In genomic region chr11:3006505-3007260, GRCh38 we compare ENCODE assay signal across 17 cellular contexts. TPM values are rescaled to one million over a fixed set of nuclear protein-coding genes. Genes with fewer than 3 reads are reported as not detected.
A peak's percentile ranks its signal among the peaks of the same experiment; 100 is the strongest.
DNase-seq lines count a peak whose midpoint lies in the region; ATAC-seq and TF ChIP-seq lines count a peak whose summit lies in the region.
"Had no signal": no experiment of that assay in that cellular context is flagged by ENCODE, and none has a peak within 500 bp of the region (broad histone marks: within the 10 kb centered on the region; RNA-seq: fewer than 3 reads in every experiment).

No MANE protein-coding gene starts in this region.

- H3K4me1 ChIP-seq in CD8-positive, alpha-beta memory T cell (ENCODE audit: insufficient read depth, low read length) = no peaks in the 10 kb centered on the region
- H3K4me1 ChIP-seq in Caco-2 = no peaks in the 10 kb centered on the region

- no TSS peak for BruUV-seq in Caco-2 (replicated peaks; lab: Mats Ljungman, UMichigan)

- no peaks in the 10 kb centered on the region for H3K9me3 Mint-ChIP-seq in CD8-positive, alpha-beta memory T cell
- H3K9me3 Mint-ChIP-seq in T-cell (no peaks in the 10 kb centered on the region), Caco-2 (ENCODE audit: unreplicated experiment) (no peaks in the 10 kb centered on the region)
- H3K9me3 Mint-ChIP-seq: activated T-helper 17 cell treated with anti-CD3 and anti-CD28 coated beads, Interleukin-2, amount 50 U/mL, for 72 hours; T-helper 1 cell treated with Interleukin-12 subunit alpha and Interleukin-12 subunit beta and Interleukin-4 antibody, amounts not matched to agents 30 μg/mL and 1 μg/mL, for 36 hours had no signal

- H3K4me3 ChIP-seq in CD8-positive, alpha-beta memory T cell (ENCODE audit: low read length) = no peak overlapping the region
- no peak overlapping the region for H3K4me3 ChIP-seq in coronary artery
- no peak overlapping the region for H3K4me3 ChIP-seq in Caco-2 (ENCODE audit: low read depth, low read length)
- H3K4me3 ChIP-seq: skin epidermis had no signal

- peaks cover 16% of the 10 kb centered on the region for H3K36me3 ChIP-seq in CD8-positive, alpha-beta memory T cell (ENCODE audit: insufficient read depth, low read length)
- H3K36me3 ChIP-seq in Caco-2 (ENCODE audit: control insufficient read depth, insufficient read depth, low read length) = peaks cover 1% of the 10 kb centered on the region; the same call in 1 of the 2 replicates

- no peaks in the 10 kb centered on the region for H3K27me3 ChIP-seq in CD8-positive, alpha-beta memory T cell (ENCODE audit: insufficient read depth, low read length, poor library complexity, severe bottlenecking)
- no peaks in the 10 kb centered on the region for H3K27me3 ChIP-seq in Caco-2 (replicated peaks; ENCODE audit: control insufficient read depth, insufficient read depth, low read length)

- ATAC-seq in T-cell (replicated peaks in 1 of 4) = peak; percentile 90 to 97 (median 93)
- no peak for ATAC-seq in GM18505 (IDR thresholded peaks at IDR 0.05; ENCODE audit: unreplicated experiment)
- ATAC-seq: activated T-helper 17 cell treated with anti-CD3 and anti-CD28 coated beads, Interleukin-2, amount 50 U/mL, for 72 hours had no signal

- intact Hi-C loops in Caco-2 (cut with micrococcal nuclease; ENCODE audit: unreplicated experiment) = no loop called here

- TF ChIP-seq CTCF in coronary artery (IDR thresholded peaks at IDR 0.05) = no peak
- TF ChIP-seq CTCF in Caco-2 (IDR thresholded peaks at IDR 0.05; ENCODE audit: insufficient read depth in 1 of 2, low read depth in 1 of 2, low read length in 1 of 2, severe bottlenecking in 1 of 2, unreplicated experiment in 1 of 2) = no peak

- POLR2A ChIA-PET in CD8-positive, alpha-beta memory T cell (lab: Charles Lee) = interaction anchor here (1.1 to 2.1 kb wide), 3 partner anchors 15 to 19 kb away, joined by 6 to 13 read pairs (median 7); partner anchors contain the start of gene NAP1L4
- POLR2A ChIA-PET in T-cell (lab: Charles Lee) (interaction anchor here in 1 of 2 donors (0.6 kb wide), 1 partner anchor 32 kb away, joined by 3 read pairs; no protein-coding TSS in a partner anchor), Caco-2 (lab: Charles Lee) (no interaction called here)

- H3K27ac ChIP-seq in CD8-positive, alpha-beta memory T cell (ENCODE audit: low read depth, low read length) = no peak overlapping the region
- H3K27ac ChIP-seq in coronary artery = no peak overlapping the region

- H3K4me1 Mint-ChIP-seq in CD8-positive, alpha-beta memory T cell = peaks cover 0 to 72% (median 36%) of the 10 kb centered on the region in 3 donors
- H3K4me1 Mint-ChIP-seq in T-cell = peaks cover 10 to 28% (median 17%) of the 10 kb centered on the region in 3 donors
- H3K4me1 Mint-ChIP-seq in Caco-2 (ENCODE audit: low read depth, unreplicated experiment) = no peaks in the 10 kb centered on the region

- H3K36me3 Mint-ChIP-seq in CD8-positive, alpha-beta memory T cell = peaks cover 4 to 78% (median 19%) of the 10 kb centered on the region in 3 donors
- H3K36me3 Mint-ChIP-seq in T-cell (peaks cover 62% of the 10 kb centered on the region), Caco-2 (ENCODE audit: insufficient read depth, unreplicated experiment) (peaks cover 90% of the 10 kb centered on the region)

- DNase-seq in CD8-positive, alpha-beta memory T cell = peak in 3 of 5 donors; percentile 9 to 81 (median 74)
- DNase-seq in T-cell = peak in 24 of 34 experiments; percentile 12 to 64 (median 34)
- peak; percentile 71 for DNase-seq in coronary artery (ENCODE audit: low spot score)
- DNase-seq in stimulated activated CD8-positive, alpha-beta memory T cell treated with anti-CD3 and anti-CD28 coated beads, Interleukin-12 subunit alpha, Interleukin-12 subunit beta, amount 100 ng/mL, for 1 hour (ENCODE audit: low read depth) = peak; percentile 43
- no peak for DNase-seq in Caco-2
- DNase-seq in iPS-NIHi7 (ENCODE audit: extremely low spot score) = no peak
- DNase-seq in kidney tubule cell (ENCODE audit: low spot score) = no peak
- DNase-seq: activated CD4-positive, CD25-positive, alpha-beta regulatory T cell; DMS53; Karpas-422; kidney; NCI-H2227 treated with DMSO at 0.1 percent for 48 hours; NK-92 treated with Interleukin-12 subunit alpha and Interleukin-12 subunit beta, amount 100 ng/mL, for 24 hours had no signal

- H3K4me3 Mint-ChIP-seq in CD8-positive, alpha-beta memory T cell = peak overlapping the region; percentile 28 to 85 (median 80)
- H3K4me3 Mint-ChIP-seq in T-cell (peak overlapping the region; percentile 17 to 75 (median 65)), Caco-2 (ENCODE audit: unreplicated experiment) (no peak overlapping the region)
- H3K4me3 Mint-ChIP-seq: activated T-helper 17 cell treated with anti-CD3 and anti-CD28 coated beads, Interleukin-2, amount 50 U/mL, for 72 hours; T-helper 1 cell treated with Interleukin-12 subunit alpha and Interleukin-12 subunit beta and Interleukin-4 antibody, amounts not matched to agents 30 μg/mL and 1 μg/mL, for 36 hours had no signal

- CTCF ChIA-PET in CD8-positive, alpha-beta memory T cell (lab: Charles Lee) = interaction anchor here (1.2 to 1.8 kb wide), 5 partner anchors 8 to 77 kb away, joined by 3 to 7 read pairs (median 6); partner anchors contain the start of gene PHLDA2
- CTCF ChIA-PET in T-cell (lab: Charles Lee) (interaction anchor here in 1 of 2 donors (1.3 kb wide), 1 partner anchor 15 kb away, joined by 3 read pairs; no protein-coding TSS in a partner anchor), Caco-2 (lab: Charles Lee) (no interaction called here)

- no peaks in the 10 kb centered on the region for H3K9me3 ChIP-seq in CD8-positive, alpha-beta memory T cell (ENCODE audit: low read length)
- H3K9me3 ChIP-seq in Caco-2 = no peaks in the 10 kb centered on the region

- H3K27me3 Mint-ChIP-seq in CD8-positive, alpha-beta memory T cell = no peaks in the 10 kb centered on the region
- H3K27me3 Mint-ChIP-seq in T-cell (no peaks in the 10 kb centered on the region), Caco-2 (ENCODE audit: insufficient read depth, unreplicated experiment) (no peaks in the 10 kb centered on the region)
- H3K27me3 Mint-ChIP-seq: activated T-helper 17 cell treated with anti-CD3 and anti-CD28 coated beads, Interleukin-2, amount 50 U/mL, for 72 hours had no signal

- TF ChIP-seq POLR2A in GM18505 (IDR thresholded peaks at IDR 0.05; ENCODE audit: borderline replicate concordance, extremely low read depth, insufficient read depth, insufficient read length) = no peak

- peak overlapping the region in 2 of 8 donors; percentile 66 to 74 for H3K27ac Mint-ChIP-seq in CD8-positive, alpha-beta memory T cell
- peak overlapping the region in 1 of 2 donors; percentile 79 for H3K27ac Mint-ChIP-seq in T-cell
- no peak overlapping the region for H3K27ac Mint-ChIP-seq in Caco-2 (ENCODE audit: unreplicated experiment)
- H3K27ac Mint-ChIP-seq: activated T-helper 17 cell treated with anti-CD3 and anti-CD28 coated beads, Interleukin-2, amount 50 U/mL, for 72 hours; T-helper 1 cell treated with Interleukin-12 subunit alpha and Interleukin-12 subunit beta and Interleukin-4 antibody, amounts not matched to agents 30 μg/mL and 1 μg/mL, for 36 hours had no signal

RNA-seq across cellular contexts. Expression of gene NAP1L4, which starts 14.6 kb away (rescaled TPM):
- 100 to 1,000 TPM; 273 to 280 TPM for total RNA-seq in CD8-positive, alpha-beta memory T cell
- polyA plus RNA-seq in CD8-positive, alpha-beta memory T cell = 163 TPM
- 100 to 1,000 TPM; 253 to 388 (median 299) TPM for total RNA-seq in T-cell
- total RNA-seq in Caco-2 (2022) = 210 and 215 TPM in 2 replicates

RNA-seq across cellular contexts. Expression of gene CARS1, which starts 50.5 kb away (rescaled TPM):
- total RNA-seq in CD8-positive, alpha-beta memory T cell = 10 to 100 TPM; 81.2 to 83.3 TPM
- 43.4 TPM for polyA plus RNA-seq in CD8-positive, alpha-beta memory T cell
- total RNA-seq in T-cell = 100 to 1,000 TPM in 3 of 5 donors, 10 to 100 TPM in 2; 45.3 to 113 (median 109) TPM
- 117 and 121 TPM in 2 replicates for total RNA-seq in Caco-2 (2022)

Comparison
In these comparisons a context has a peak if more than half of its experiments do, and no peak if none do; other contexts are left out.
1. DNase-seq: peak in CD8-positive, alpha-beta memory T cell (3 of 5), T-cell (24 of 34), coronary artery (single experiment) and stimulated activated CD8-positive, alpha-beta memory T cell treated with anti-CD3 and anti-CD28 coated beads, Interleukin-12 subunit alpha, Interleukin-12 subunit beta, amount 100 ng/mL, for 1 hour (single experiment); none in Caco-2 (0 of 2), iPS-NIHi7 (single experiment) and kidney tubule cell (single experiment).